8 cellular contexts compared by ENCODE assay signal in genomic region chr4:68896749-68897148, GRCh38. TPM values are rescaled to one million over a fixed set of nuclear protein-coding genes. Genes with fewer than 3 reads are reported as not detected.
"Had no signal": no experiment of that assay in that cellular context is flagged by ENCODE, and none has a peak within 500 bp of the region (broad histone marks: within the 10 kb centered on the region; RNA-seq: fewer than 3 reads in every experiment).

No MANE protein-coding gene starts in this region.

- H3K27me3 Mint-ChIP-seq: IgD-negative memory B cell had no signal

- H3K4me3 Mint-ChIP-seq: GM23338, H9, IgD-negative memory B cell had no signal

- H3K36me3 Mint-ChIP-seq: IgD-negative memory B cell had no signal

- H3K4me1 Mint-ChIP-seq: GM23338, H9, IgD-negative memory B cell had no signal

- ATAC-seq: GM23338 had no signal

- H3K4me2 ChIP-seq: GM23338 had no signal

- H3K4me3 ChIP-seq: GM23338 had no signal

- H3K9me3 Mint-ChIP-seq: GM23338, H9 had no signal

- DNase-seq: H9, HCEC 1CT, KBM-7 had no signal

- H3K27ac Mint-ChIP-seq: GM23338, H9, IgD-negative memory B cell had no signal

- FAIRE-seq: H1, H54, HTR-8/SVneo had no signal

RNA-seq across cellular contexts. Expression of gene UGT2A3, which starts 54.9 kb away (rescaled TPM):
- total RNA-seq: GM23338, H1, H9 had no signal
- polyA plus RNA-seq: GM23338, H1, IgD-negative memory B cell had no signal
